22 cellular contexts compared by ENCODE assay signal in genomic region chr11:39570526-39570925, GRCh38.
"Had no signal": no experiment of that assay in that cellular context is flagged by ENCODE, and none has a peak within 500 bp of the region (broad histone marks: within the 10 kb centered on the region; RNA-seq: fewer than 3 reads in every experiment).

No MANE protein-coding gene starts in this region.

- DNase-seq: effector CD4-positive, alpha-beta T cell; endodermal cell; foreskin melanocyte; heart left ventricle; kidney glomerular epithelial cell; mammary epithelial cell; pancreas; right cardiac atrium; spleen; stimulated activated CD4-positive, alpha-beta T cell treated with anti-CD3 and anti-CD28 coated beads, Interleukin-15, amount 100 ng/mL, for 24 hours; stimulated activated CD4-positive, alpha-beta T cell treated with anti-CD3 and anti-CD28 coated beads, Interleukin-2, amount 100 ng/mL, for 24 hours; stimulated activated CD4-positive, alpha-beta T cell treated with anti-CD3 and anti-CD28 coated beads, Interleukin-4, amount 100 ng/mL, for 4 hours; stimulated activated naive B cell treated with anti-CD40 and anti-IgM and Interleukin-4, amounts not matched to agents 10 μg/mL and 1 μg/mL and 100 μg/mL, for 72 hours; stimulated activated naive CD8-positive, alpha-beta T cell treated with anti-CD3 and anti-CD28 coated beads, Interleukin-15, amount 100 ng/mL, for 72 hours; testis; upper lobe of right lung had no signal

- H3K4me1 ChIP-seq: heart left ventricle, pancreas, spleen, testis, tibial nerve, upper lobe of right lung, vagina had no signal

- ATAC-seq: heart left ventricle; left lobe of liver; natural killer cell treated with Interleukin-12 subunit alpha and Interleukin-12 subunit beta and Interleukin-15 and Interleukin-18, amount 100 ng/mL, for 72 hours; pancreas; right cardiac atrium; stimulated activated naive B cell treated with anti-CD40 and anti-IgM and Interleukin-4, amounts not matched to agents 10 μg/mL and 1 μg/mL and 100 μg/mL, for 72 hours; stimulated activated naive CD8-positive, alpha-beta T cell treated with anti-CD3 and anti-CD28 coated beads, Interleukin-15, amount 100 ng/mL, for 72 hours; upper lobe of right lung had no signal

- H3K4me2 ChIP-seq: neural progenitor cell had no signal

- H3K36me3 ChIP-seq: heart left ventricle, neural progenitor cell, pancreas, spleen, tibial nerve, upper lobe of right lung, vagina had no signal

- H3K9me3 ChIP-seq: pancreas, testis, upper lobe of right lung, vagina had no signal

- H3K27ac ChIP-seq: coronary artery, heart left ventricle, neural progenitor cell, pancreas, spleen, testis, tibial nerve, upper lobe of right lung, vagina had no signal

- H3K27me3 ChIP-seq: heart left ventricle, neural progenitor cell, pancreas, spleen, testis, tibial nerve, upper lobe of right lung, vagina had no signal

- H3K4me3 ChIP-seq: coronary artery, heart left ventricle, neural progenitor cell, pancreas, spleen, testis, tibial nerve, upper lobe of right lung, vagina had no signal
